21 cellular contexts compared by ENCODE assay signal in the genomic region with DNA sequence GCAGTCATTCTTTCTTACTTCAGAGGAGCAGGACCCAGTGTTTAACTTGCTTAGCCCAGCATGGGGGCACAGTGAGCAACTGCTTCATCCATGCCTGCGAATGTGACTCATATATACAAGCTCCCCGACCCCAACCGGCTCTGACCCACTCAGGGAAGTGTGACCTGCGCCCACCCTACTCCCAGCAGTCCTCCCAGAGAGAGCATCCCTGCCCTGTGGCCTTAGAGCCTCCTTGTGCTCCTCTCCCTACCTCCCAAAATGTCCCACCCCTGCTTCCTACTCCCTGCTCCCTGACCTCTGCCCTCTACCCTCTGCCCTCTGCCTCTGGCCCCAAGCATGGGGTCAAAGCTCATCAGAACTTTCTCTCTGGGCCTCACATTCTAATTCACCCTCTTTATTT. TPM values are rescaled to one million over a fixed set of nuclear protein-coding genes. Genes with fewer than 3 reads are reported as not detected.
A peak's percentile ranks its signal among the peaks of the same experiment; 100 is the strongest.
DNase-seq lines count a peak whose midpoint lies in the region; ATAC-seq and TF ChIP-seq lines count a peak whose summit lies in the region.
"Had no signal": no experiment of that assay in that cellular context is flagged by ENCODE, and none has a peak within 500 bp of the region (broad histone marks: within the 10 kb centered on the region; RNA-seq: fewer than 3 reads in every experiment).

No MANE protein-coding gene starts in this region.

- no peaks in the 10 kb centered on the region; the same call in 1 of the 2 replicates for H3K27me3 ChIP-seq in H9 (ENCODE audit: insufficient read depth, low read length)

- H3K9me3 Mint-ChIP-seq in H9 (no peaks in the 10 kb centered on the region; a peak in 1 of 5 replicates), endothelial cell (ENCODE audit: unreplicated experiment) (no peaks in the 10 kb centered on the region)
- H3K9me3 Mint-ChIP-seq: CD4-positive, alpha-beta memory T cell had no signal

- H2BK12ac ChIP-seq in H9 (ENCODE audit: insufficient read length, low read depth, low read length): no peak overlapping the region

- no peaks in the 10 kb centered on the region; a peak in 1 of 7 replicates for H3K36me3 Mint-ChIP-seq in H9 (ENCODE audit: insufficient read depth in 1 of 3, low read depth in 3 of 3)
- H3K36me3 Mint-ChIP-seq in endothelial cell (ENCODE audit: low read depth, unreplicated experiment): no peaks in the 10 kb centered on the region
- H3K36me3 Mint-ChIP-seq: CD4-positive, alpha-beta memory T cell had no signal

- H3K27ac ChIP-seq in H9 (ENCODE audit: insufficient read length, low read depth, low read length): no peak overlapping the region

- no peak overlapping the region for H4K5ac ChIP-seq in H9 (ENCODE audit: insufficient read length, low read depth, low read length)

- in situ Hi-C loops in Caki2 (cut with HindIII; ENCODE audit: low pct_unique_long_range_greater_than_20kb, low sequenced_read_pairs): no loop called here
- in situ Hi-C loops in astrocyte of the spinal cord (cut with HindIII; ENCODE audit: low sequenced_read_pairs): no loop called here

- no peak overlapping the region for H2AFZ ChIP-seq in H9 (ENCODE audit: low read length)

- H4K8ac ChIP-seq in H9 (replicated peaks; ENCODE audit: insufficient read length, low read depth, low read length): no peak overlapping the region

- H3K18ac ChIP-seq in H9 (ENCODE audit: insufficient read length, low read depth, low read length): peak overlapping the region; percentile 20

- no peak overlapping the region for H2AK5ac ChIP-seq in H9 (ENCODE audit: insufficient read length, low read length)

- no peak overlapping the region for H3K56ac ChIP-seq in H9 (ENCODE audit: insufficient read length, low read depth, low read length)

- H3T11ph ChIP-seq in H9 (ENCODE audit: low read length): no peak overlapping the region

- intact Hi-C loops in left colon (cut with DNase I, micrococcal nuclease): no loop called here

- no peaks in the 10 kb centered on the region for H3K79me2 ChIP-seq in H9 (ENCODE audit: insufficient read depth, low read length)

- no peak overlapping the region for H2BK20ac ChIP-seq in H9 (ENCODE audit: low read depth, low read length, poor library complexity, severe bottlenecking)

- H3K4me1 Mint-ChIP-seq in H9 (peaks cover 9 to 28% of the 10 kb centered on the region in 2 experiments), endothelial cell (ENCODE audit: unreplicated experiment) (no peaks in the 10 kb centered on the region)
- H3K4me1 Mint-ChIP-seq: CD4-positive, alpha-beta memory T cell had no signal

- H4K20me1 ChIP-seq in H9 (ENCODE audit: control insufficient read depth, insufficient read depth, insufficient read length): no peaks in the 10 kb centered on the region

- no peaks in the 10 kb centered on the region for H3K9me3 ChIP-seq in H9 (ENCODE audit: control insufficient read depth, low read depth, low read length)

- H3K4me3 ChIP-seq in astrocyte of the spinal cord (ENCODE audit: low read depth, low read length): no peak overlapping the region

- H3K79me1 ChIP-seq in H9 (ENCODE audit: insufficient read depth, low read depth, low read length, poor library complexity, severe bottlenecking): no peaks in the 10 kb centered on the region

- no peak overlapping the region for H4K91ac ChIP-seq in H9 (ENCODE audit: insufficient read length, low read depth, low read length)

- H3K4ac ChIP-seq in H9 (ENCODE audit: low read depth, low read length): no peak overlapping the region

- H3K9ac ChIP-seq in H9 (ENCODE audit: extremely low read depth, insufficient read length, low read length): no peak overlapping the region

- no peak overlapping the region for H3K14ac ChIP-seq in H9 (ENCODE audit: insufficient read depth, low read length)

- DNase-seq in Caki2 (ENCODE audit: low read depth): peak; percentile 10
- DNase-seq in H9: no peak
- DNase-seq in astrocyte of the spinal cord (ENCODE audit: low read depth, low spot score): peak; percentile 43
- DNase-seq in smooth muscle cell of the brain vasculature (ENCODE audit: low read depth, low spot score): peak; percentile 31
- no peak for DNase-seq in left colon
- no peak for DNase-seq in endothelial cell (ENCODE audit: low spot score)
- DNase-seq: C1 segment of cervical spinal cord; CD4-positive, alpha-beta memory T cell; COR-L47; DMS 273 treated with DMSO at 0.1 percent for 48 hours; DMS79 treated with DMSO at 0.1 percent for 48 hours; KG1; NCI-H1048; NCI-H1417; NCI-H1694 treated with DMSO at 0.1 percent for 48 hours; NCI-H2081; NCI-H2227 treated with DMSO at 0.1 percent for 48 hours; NCI-H69; RPMI8226; SHP77 had no signal

- ATAC-seq in GM21786 (IDR thresholded peaks at IDR 0.05; ENCODE audit: unreplicated experiment) (no peak), left colon (no peak)

- no peak overlapping the region for H3K4me3 Mint-ChIP-seq in H9
- no peak overlapping the region for H3K4me3 Mint-ChIP-seq in endothelial cell (ENCODE audit: unreplicated experiment)
- H3K4me3 Mint-ChIP-seq: CD4-positive, alpha-beta memory T cell had no signal

- TF ChIP-seq CTCF in H9 (conservative IDR thresholded peaks at IDR 0.05) (no peak), astrocyte of the spinal cord (IDR thresholded peaks at IDR 0.05; ENCODE audit: low read depth, low read length) (no peak), endothelial cell (IDR thresholded peaks at IDR 0.05; ENCODE audit: unreplicated experiment) (no peak)

- H2BK5ac ChIP-seq in H9 (ENCODE audit: insufficient read length, low read length): no peak overlapping the region

- no peak overlapping the region for H3K23ac ChIP-seq in H9 (ENCODE audit: insufficient read length, low read depth, low read length)

- H3K23me2 ChIP-seq in H9 (ENCODE audit: insufficient read length, low read depth, low read length, poor library complexity, severe bottlenecking): no peaks in the 10 kb centered on the region

- no peak overlapping the region for H2BK15ac ChIP-seq in H9 (ENCODE audit: low read depth, low read length)

- H3K27me3 Mint-ChIP-seq in H9 (ENCODE audit: low read depth) (peaks cover 35% of the 10 kb centered on the region), endothelial cell (ENCODE audit: unreplicated experiment) (peaks cover 12% of the 10 kb centered on the region)

- H2BK120ac ChIP-seq in H9 (ENCODE audit: low read depth, low read length, poor library complexity, severe bottlenecking): no peak overlapping the region

- H3K4me2 ChIP-seq in H9 (ENCODE audit: insufficient read depth, insufficient read length, low read length): no peak overlapping the region

- no peak overlapping the region for H3K27ac Mint-ChIP-seq in H9
- no peak overlapping the region for H3K27ac Mint-ChIP-seq in endothelial cell (ENCODE audit: unreplicated experiment)
- H3K27ac Mint-ChIP-seq: CD4-positive, alpha-beta memory T cell had no signal

- WGBS in H9 (ENCODE audit: extremely low coverage, insufficient read length, low lambda C conversion rate): no CpG with 5 or more reads among the region's 4 CpGs

- no peaks in the 10 kb centered on the region for H3K4me1 ChIP-seq in H9 (ENCODE audit: insufficient read depth, low read length)

RNA-seq across cellular contexts. Expression of a gene that starts 46.9 kb away (rescaled TPM):
- 0.52 TPM in 1 of 2 replicates, not detected in the other for total RNA-seq in Caki2 (2014; rRNA removed; shearing (Covaris generic); ENCODE audit: low replicate concordance)
- total RNA-seq in H9 (2021) (1.7 and 2.5 TPM in 2 replicates), left colon (under 1 TPM in 1 of 2 donors, not detected in 1; 0.20 TPM), endothelial cell (ENCODE audit: unreplicated experiment) (0.36 TPM)

Comparison
In these comparisons a context has a peak if more than half of its experiments do, and no peak if none do; other contexts are left out.
1. DNase-seq: peak in Caki2 (single experiment), astrocyte of the spinal cord (single experiment) and smooth muscle cell of the brain vasculature (single experiment); none in H9 (single experiment), left colon (0 of 2) and endothelial cell (single experiment).